Comparison of ENCODE assay signal across 12 cellular contexts in the genomic region with DNA sequence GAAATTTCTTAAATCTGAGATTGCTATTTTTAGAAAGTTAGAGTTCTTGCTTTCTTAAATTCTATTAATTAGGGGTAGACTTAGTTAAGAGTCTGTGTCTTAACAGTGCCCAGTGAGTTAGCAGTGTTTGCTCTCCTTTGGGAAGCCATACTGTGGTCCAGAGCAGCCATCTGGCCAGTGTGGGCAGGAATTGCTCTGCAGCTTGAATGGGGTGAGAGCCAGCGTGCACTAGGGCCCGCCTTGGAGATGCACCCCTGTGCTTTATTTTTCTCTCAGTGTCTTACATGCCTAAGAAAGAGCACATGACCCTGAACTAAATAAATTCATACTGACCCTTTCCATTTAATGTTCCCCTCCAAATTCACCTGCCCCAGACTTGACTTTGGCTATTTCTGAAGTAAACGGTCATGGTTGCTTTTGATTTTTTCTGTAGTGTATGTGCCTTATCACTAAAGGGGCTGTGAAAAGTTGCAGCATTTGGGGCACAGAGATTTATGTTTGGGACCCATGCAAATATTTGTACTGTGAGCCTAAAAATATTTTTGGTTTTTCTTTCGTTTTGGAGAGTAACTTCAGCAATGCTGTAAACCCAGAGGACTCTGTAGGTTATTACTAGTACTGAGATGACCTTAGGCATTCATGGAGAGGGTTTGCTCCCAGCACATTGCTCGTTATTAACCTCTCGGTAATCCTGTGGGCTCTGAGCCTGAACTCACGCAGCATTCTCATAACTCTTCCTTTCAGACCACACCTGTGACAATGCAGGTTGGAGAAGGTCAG. TPM values are rescaled to one million over a fixed set of nuclear protein-coding genes. Genes with fewer than 3 reads are reported as not detected.
DNase-seq lines count a peak whose midpoint lies in the region; ATAC-seq and TF ChIP-seq lines count a peak whose summit lies in the region.
"Had no signal": no experiment of that assay in that cellular context is flagged by ENCODE, and none has a peak within 500 bp of the region (broad histone marks: within the 10 kb centered on the region; RNA-seq: fewer than 3 reads in every experiment).

No MANE protein-coding gene starts in this region.

- H3K4me3 Mint-ChIP-seq in activated naive CD8-positive, alpha-beta T cell treated with anti-CD3 and anti-CD28 coated beads for 36 hours: no peak overlapping the region
- no peak overlapping the region for H3K4me3 Mint-ChIP-seq in activated naive CD8-positive, alpha-beta T cell treated with anti-CD3 and anti-CD28 coated beads, Interleukin-2, amount 50 U/mL, for 24 hours
- H3K4me3 Mint-ChIP-seq in T-helper 17 cell: no peak overlapping the region
- no peak overlapping the region for H3K4me3 Mint-ChIP-seq in stimulated activated effector memory CD8-positive, alpha-beta T cell treated with anti-CD3 and anti-CD28 coated beads, Interleukin-12 subunit alpha, Interleukin-12 subunit beta, amount 100 ng/mL, for 72 hours

- ATAC-seq in activated naive CD8-positive, alpha-beta T cell treated with anti-CD3 and anti-CD28 coated beads, Interleukin-2, amount 50 U/mL, for 24 hours: no peak
- ATAC-seq in GM19395 (IDR thresholded peaks at IDR 0.05; ENCODE audit: unreplicated experiment) (peak; percentile 52), T-helper 17 cell (no peak)
- ATAC-seq in stimulated activated effector memory CD8-positive, alpha-beta T cell treated with anti-CD3 and anti-CD28 coated beads, Interleukin-12 subunit alpha, Interleukin-12 subunit beta, amount 100 ng/mL, for 72 hours: no peak

- no peaks in the 10 kb centered on the region for H3K27me3 ChIP-seq in tibial artery

- H3K27ac ChIP-seq in tibial artery: no peak overlapping the region
- H3K27ac ChIP-seq in coronary artery: no peak overlapping the region
- H3K27ac ChIP-seq: VCaP had no signal

- no peaks in the 10 kb centered on the region for H3K27me3 Mint-ChIP-seq in activated naive CD8-positive, alpha-beta T cell treated with anti-CD3 and anti-CD28 coated beads for 36 hours
- no peaks in the 10 kb centered on the region for H3K27me3 Mint-ChIP-seq in activated naive CD8-positive, alpha-beta T cell treated with anti-CD3 and anti-CD28 coated beads, Interleukin-2, amount 50 U/mL, for 24 hours
- no peaks in the 10 kb centered on the region for H3K27me3 Mint-ChIP-seq in T-helper 17 cell

- H3K4me3 ChIP-seq in tibial artery (no peak overlapping the region), coronary artery (no peak overlapping the region)

- intact Hi-C loops in tibial artery (cut with DNase I; ENCODE audit: low total_unique reads): loop anchor here (5.0 kb wide), 1 partner anchor 85 kb away; no protein-coding TSS in a partner anchor

- no peak for TF ChIP-seq CTCF in tibial artery (IDR thresholded peaks at IDR 0.05)
- no peak for TF ChIP-seq CTCF in coronary artery (IDR thresholded peaks at IDR 0.05)

- no peaks in the 10 kb centered on the region for H3K9me3 Mint-ChIP-seq in activated naive CD8-positive, alpha-beta T cell treated with anti-CD3 and anti-CD28 coated beads for 36 hours
- H3K9me3 Mint-ChIP-seq in activated naive CD8-positive, alpha-beta T cell treated with anti-CD3 and anti-CD28 coated beads, Interleukin-2, amount 50 U/mL, for 24 hours: no peaks in the 10 kb centered on the region
- H3K9me3 Mint-ChIP-seq in stimulated activated effector memory CD8-positive, alpha-beta T cell treated with anti-CD3 and anti-CD28 coated beads, Interleukin-12 subunit alpha, Interleukin-12 subunit beta, amount 100 ng/mL, for 72 hours: no peaks in the 10 kb centered on the region

- peaks cover 0 to 16% (median 5%) of the 10 kb centered on the region in 4 donors for H3K4me1 ChIP-seq in tibial artery

- peak overlapping the region; percentile 29 for H3K27ac Mint-ChIP-seq in activated naive CD8-positive, alpha-beta T cell treated with anti-CD3 and anti-CD28 coated beads for 36 hours
- no peak overlapping the region for H3K27ac Mint-ChIP-seq in activated naive CD8-positive, alpha-beta T cell treated with anti-CD3 and anti-CD28 coated beads, Interleukin-2, amount 50 U/mL, for 24 hours
- peak overlapping the region; percentile 59 for H3K27ac Mint-ChIP-seq in T-helper 17 cell
- H3K27ac Mint-ChIP-seq in stimulated activated effector memory CD8-positive, alpha-beta T cell treated with anti-CD3 and anti-CD28 coated beads, Interleukin-12 subunit alpha, Interleukin-12 subunit beta, amount 100 ng/mL, for 72 hours: peak overlapping the region; percentile 9

- H3K36me3 Mint-ChIP-seq in activated naive CD8-positive, alpha-beta T cell treated with anti-CD3 and anti-CD28 coated beads for 36 hours: peaks cover 36% of the 10 kb centered on the region
- H3K36me3 Mint-ChIP-seq in activated naive CD8-positive, alpha-beta T cell treated with anti-CD3 and anti-CD28 coated beads, Interleukin-2, amount 50 U/mL, for 24 hours (ENCODE audit: low read depth): peaks cover 58% of the 10 kb centered on the region
- peaks cover 13% of the 10 kb centered on the region for H3K36me3 Mint-ChIP-seq in T-helper 17 cell (ENCODE audit: low read depth)
- peaks cover 89% of the 10 kb centered on the region for H3K36me3 Mint-ChIP-seq in stimulated activated effector memory CD8-positive, alpha-beta T cell treated with anti-CD3 and anti-CD28 coated beads, Interleukin-12 subunit alpha, Interleukin-12 subunit beta, amount 100 ng/mL, for 72 hours

- peaks cover 27% of the 10 kb centered on the region for H3K4me1 Mint-ChIP-seq in activated naive CD8-positive, alpha-beta T cell treated with anti-CD3 and anti-CD28 coated beads for 36 hours
- H3K4me1 Mint-ChIP-seq in activated naive CD8-positive, alpha-beta T cell treated with anti-CD3 and anti-CD28 coated beads, Interleukin-2, amount 50 U/mL, for 24 hours: peaks cover 28% of the 10 kb centered on the region
- H3K4me1 Mint-ChIP-seq in T-helper 17 cell: peaks cover 25% of the 10 kb centered on the region
- peaks cover 22% of the 10 kb centered on the region for H3K4me1 Mint-ChIP-seq in stimulated activated effector memory CD8-positive, alpha-beta T cell treated with anti-CD3 and anti-CD28 coated beads, Interleukin-12 subunit alpha, Interleukin-12 subunit beta, amount 100 ng/mL, for 72 hours

- no peak for DNase-seq in activated naive CD8-positive, alpha-beta T cell treated with anti-CD3 and anti-CD28 coated beads for 36 hours
- no peak for DNase-seq in activated naive CD8-positive, alpha-beta T cell treated with anti-CD3 and anti-CD28 coated beads, Interleukin-2, amount 50 U/mL, for 24 hours
- no peak for DNase-seq in T-helper 17 cell
- no peak for DNase-seq in stimulated activated effector memory CD8-positive, alpha-beta T cell treated with anti-CD3 and anti-CD28 coated beads, Interleukin-12 subunit alpha, Interleukin-12 subunit beta, amount 100 ng/mL, for 72 hours (ENCODE audit: low spot score in 2 of 2)
- no peak for DNase-seq in tibial artery
- DNase-seq in coronary artery (ENCODE audit: low spot score): no peak
- DNase-seq in activated effector memory CD4-positive, alpha-beta T cell treated with Interleukin-2 at 50 U/mL for 16 hours: no peak
- DNase-seq: KG1, NCI-H1417, SK-N-SH had no signal

- H3K36me3 ChIP-seq in tibial artery: peaks cover 55 to 95% (median 83%) of the 10 kb centered on the region in 3 donors

- H3K9me3 ChIP-seq in T-helper 17 cell (ENCODE audit: control insufficient read depth, low read length, poor library complexity, severe bottlenecking): no peaks in the 10 kb centered on the region
- no peaks in the 10 kb centered on the region for H3K9me3 ChIP-seq in tibial artery
- H3K9me3 ChIP-seq: SK-N-SH had no signal

RNA-seq across cellular contexts. Expression of a gene that starts 21.3 kb away (rescaled TPM):
- under 1 TPM; 0.64 to 0.82 TPM for total RNA-seq in activated naive CD8-positive, alpha-beta T cell treated with anti-CD3 and anti-CD28 coated beads for 36 hours
- under 1 TPM; 0.17 to 0.86 TPM for total RNA-seq in T-helper 17 cell
